37 cellular contexts compared by ENCODE assay signal in the genomic region with DNA sequence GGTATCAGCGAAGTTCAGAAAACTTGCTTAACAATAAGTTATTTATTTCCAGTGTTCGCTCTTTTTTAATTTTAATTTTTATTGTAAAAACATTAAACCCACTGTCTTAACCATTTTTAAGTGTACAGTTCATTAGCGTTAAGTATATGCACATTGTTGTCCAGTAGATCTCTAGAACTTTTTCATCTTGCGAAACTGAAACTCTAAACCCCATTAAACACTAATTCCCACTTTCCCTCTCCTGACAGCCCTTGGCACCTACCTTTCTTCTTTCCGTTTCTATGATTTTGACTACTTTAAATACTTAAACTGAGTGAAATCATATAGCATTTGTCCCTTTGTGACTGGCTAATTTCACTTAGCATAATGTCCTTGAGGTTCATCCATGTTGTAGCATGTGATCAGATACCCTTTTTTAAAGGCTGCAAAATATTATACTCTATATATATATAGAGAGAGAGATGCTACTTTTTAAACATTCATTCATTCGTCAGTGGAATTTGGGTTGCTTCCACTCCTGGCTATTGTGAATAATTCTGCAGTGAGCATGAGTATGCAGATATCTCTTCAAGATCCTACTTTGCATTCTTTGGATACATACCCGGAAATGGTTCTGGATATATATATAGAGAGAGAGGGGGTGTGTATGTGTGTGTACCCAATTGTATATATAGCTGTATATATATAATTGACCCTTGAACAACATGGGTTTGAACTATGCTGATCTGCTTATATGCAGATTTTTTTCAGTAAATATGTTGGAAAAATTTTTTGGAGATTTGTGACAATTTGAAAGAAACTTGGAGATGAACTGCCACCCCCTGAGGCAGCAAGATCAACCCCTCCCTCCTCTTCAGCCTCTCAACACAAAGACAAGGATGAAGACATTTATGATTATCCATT.
"Had no signal": no experiment of that assay in that cellular context is flagged by ENCODE, and none has a peak within 500 bp of the region (broad histone marks: within the 10 kb centered on the region; RNA-seq: fewer than 3 reads in every experiment).

No MANE protein-coding gene starts in this region.

- H3K27me3 Mint-ChIP-seq: activated naive CD4-positive, alpha-beta T cell treated with anti-CD3 and anti-CD28 coated beads, Interleukin-2, amount 50 U/mL, for 24 hours; central memory CD8-positive, alpha-beta T cell had no signal

- H3K27me3 ChIP-seq: ascending aorta, cardiac muscle cell, MG63, Peyer's patch had no signal

- H3K27ac ChIP-seq: ascending aorta, cardiac muscle cell, Peyer's patch, SJSA1, WERI-Rb-1 had no signal

- H3K36me3 ChIP-seq: ascending aorta, cardiac muscle cell, MG63, Peyer's patch, SJSA1, WERI-Rb-1 had no signal

- H3K9me3 ChIP-seq: ascending aorta, MG63, Peyer's patch had no signal

- H3K36me3 Mint-ChIP-seq: activated naive CD4-positive, alpha-beta T cell treated with anti-CD3 and anti-CD28 coated beads, Interleukin-2, amount 50 U/mL, for 24 hours had no signal

- H3K27ac Mint-ChIP-seq: activated CD8-positive, alpha-beta T cell treated with anti-CD3 and anti-CD28 coated beads for 36 hours; activated naive CD4-positive, alpha-beta T cell treated with anti-CD3 and anti-CD28 coated beads, Interleukin-2, amount 50 U/mL, for 24 hours; activated naive CD8-positive, alpha-beta T cell treated with anti-CD3 and anti-CD28 coated beads, Interleukin-2, amount 10 ng/mL, durations not matched to agents 7 days and 5 days; activated T-helper 2 cell treated with anti-CD3 and anti-CD28 coated beads, Interferon-gamma antibody, Interleukin-2, Interleukin-4, amounts not matched to agents 10 μg/mL and 5 μg/mL and 100 μg/mL, durations not matched to agents 14 hours and 24 hours and 36 hours had no signal

- H3K4me1 ChIP-seq: ascending aorta, Peyer's patch, SJSA1 had no signal

- DNase-seq: activated CD4-positive, alpha-beta T cell treated with anti-CD3 and anti-CD28 coated beads for 1 hour; activated CD4-positive, alpha-beta T cell treated with anti-CD3 and anti-CD28 coated beads for 48 hours; activated CD4-positive, alpha-beta T cell treated with anti-CD3 and anti-CD28 coated beads, Interleukin-2, amount 50 U/mL, for 4 hours; activated CD4-positive, CD25-positive, alpha-beta regulatory T cell; activated CD8-positive, alpha-beta T cell treated with anti-CD3 and anti-CD28 coated beads for 36 hours; activated gamma-delta T cell; activated naive CD4-positive, alpha-beta T cell treated with Interleukin-2 at 50 U/mL for 16 hours; activated naive CD8-positive, alpha-beta T cell treated with anti-CD3 and anti-CD28 coated beads, Interleukin-2, amount 10 ng/mL, durations not matched to agents 7 days and 5 days; activated T-cell treated with anti-CD3 and anti-CD28 coated beads, Interleukin-2, amount 50 U/mL, for 1 hour; amygdala; MG63; NCI-H1048; NCI-H1105 treated with DMSO at 0.1 percent for 48 hours; NCI-H1436; NCI-H1694; NCI-H1930; NCI-H2081 treated with DMSO at 0.1 percent for 48 hours; NCI-H345; NCI-H510A; NCI-H748 treated with DMSO at 0.1 percent for 48 hours; NK-92 treated with Interleukin-12 subunit alpha and Interleukin-12 subunit beta, amount 100 ng/mL, for 24 hours; PC-3; Peyer's patch; RPMI8226; SHP77 treated with DMSO at 0.1 percent for 48 hours; SW 1271; T-helper 1 cell; T-helper 2 cell; T-helper 9 cell; WERI-Rb-1 had no signal

- H3K4me1 Mint-ChIP-seq: activated naive CD4-positive, alpha-beta T cell treated with anti-CD3 and anti-CD28 coated beads, Interleukin-2, amount 50 U/mL, for 24 hours; central memory CD8-positive, alpha-beta T cell had no signal

- H3K9me3 Mint-ChIP-seq: activated naive CD4-positive, alpha-beta T cell treated with anti-CD3 and anti-CD28 coated beads, Interleukin-2, amount 50 U/mL, for 24 hours; central memory CD8-positive, alpha-beta T cell had no signal

- H3K4me3 ChIP-seq: ascending aorta, cardiac muscle cell, MG63, Peyer's patch, SJSA1 had no signal

- ATAC-seq: activated CD8-positive, alpha-beta T cell treated with anti-CD3 and anti-CD28 coated beads for 36 hours; PC-3; SK-N-SH treated with all-trans-retinoic acid at 6 μM for 48 hours had no signal

- H3K4me3 Mint-ChIP-seq: activated CD8-positive, alpha-beta T cell treated with anti-CD3 and anti-CD28 coated beads for 36 hours; activated naive CD4-positive, alpha-beta T cell treated with anti-CD3 and anti-CD28 coated beads, Interleukin-2, amount 50 U/mL, for 24 hours; activated naive CD8-positive, alpha-beta T cell treated with anti-CD3 and anti-CD28 coated beads, Interleukin-2, amount 10 ng/mL, durations not matched to agents 7 days and 5 days; central memory CD8-positive, alpha-beta T cell had no signal
